Comparison of ENCODE assay signal across 31 cellular contexts in the genomic region with DNA sequence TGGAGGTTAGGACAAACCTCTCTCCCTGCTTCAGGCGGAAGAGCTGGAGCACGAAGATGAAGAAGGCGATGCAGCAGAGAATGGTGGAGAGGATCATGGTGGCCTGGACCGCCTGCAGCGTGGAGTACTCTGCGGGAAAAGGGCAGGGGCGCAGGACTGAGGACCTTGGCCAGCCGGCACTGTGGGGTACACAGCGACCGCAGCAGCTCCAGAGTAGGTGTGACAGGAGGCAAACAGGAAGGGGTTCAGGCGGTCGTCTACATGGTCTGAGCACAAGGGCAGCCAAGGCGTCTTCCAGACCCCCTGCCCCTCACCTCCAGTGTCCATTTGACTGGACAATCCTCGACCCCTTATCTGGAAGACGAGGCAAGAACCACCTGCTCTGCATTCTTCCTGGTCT. TPM values are rescaled to one million over a fixed set of nuclear protein-coding genes. Genes with fewer than 3 reads are reported as not detected.
"Had no signal": no experiment of that assay in that cellular context is flagged by ENCODE, and none has a peak within 500 bp of the region (broad histone marks: within the 10 kb centered on the region; RNA-seq: fewer than 3 reads in every experiment).

No MANE protein-coding gene starts in this region.

- ATAC-seq: activated CD4-positive, alpha-beta T cell treated with anti-CD3 and anti-CD28 coated beads for 36 hours; activated CD8-positive, alpha-beta memory T cell treated with anti-CD3 and anti-CD28 coated beads, Interleukin-2, amount 10 ng/mL, durations not matched to agents 7 days and 5 days; activated CD8-positive, alpha-beta T cell treated with anti-CD3 and anti-CD28 coated beads, Interleukin-2, amount 10 ng/mL, durations not matched to agents 7 days and 5 days; activated naive CD8-positive, alpha-beta T cell treated with anti-CD3 and anti-CD28 coated beads, Interleukin-2, amount 50 U/mL, for 24 hours; body of pancreas; foreskin keratinocyte; gastrocnemius medialis had no signal

- H3K27me3 Mint-ChIP-seq: activated CD4-positive, alpha-beta T cell treated with anti-CD3 and anti-CD28 coated beads for 36 hours; activated CD4-positive, alpha-beta T cell treated with anti-CD3 and anti-CD28 coated beads, Interleukin-2, amount 10 ng/mL, durations not matched to agents 24 days and 14 days; activated CD8-positive, alpha-beta memory T cell treated with anti-CD3 and anti-CD28 coated beads, Interleukin-2, amount 10 ng/mL, durations not matched to agents 7 days and 5 days; activated naive CD4-positive, alpha-beta T cell treated with anti-CD3 and anti-CD28 coated beads, Interleukin-2, amount 50 U/mL, for 24 hours; activated naive CD8-positive, alpha-beta T cell treated with anti-CD3 and anti-CD28 coated beads for 36 hours; activated naive CD8-positive, alpha-beta T cell treated with anti-CD3 and anti-CD28 coated beads, Interleukin-2, amount 50 U/mL, for 24 hours had no signal

- DNase-seq: activated CD4-positive, alpha-beta memory T cell treated with anti-CD3 and anti-CD28 coated beads for 36 hours; activated CD4-positive, alpha-beta T cell treated with anti-CD3 and anti-CD28 coated beads for 36 hours; activated CD4-positive, alpha-beta T cell treated with anti-CD3 and anti-CD28 coated beads, Interleukin-2, amount 10 ng/mL, durations not matched to agents 24 days and 14 days; activated CD4-positive, CD25-positive, alpha-beta regulatory T cell; activated CD4-positive, CD25-positive, alpha-beta regulatory T cell treated with anti-CD3 and anti-CD28 coated beads, Interleukin-2, amount 50 U/mL, for 72 hours; activated CD8-positive, alpha-beta memory T cell treated with anti-CD3 and anti-CD28 coated beads, Interleukin-2, amount 10 ng/mL, durations not matched to agents 7 days and 5 days; activated CD8-positive, alpha-beta memory T cell treated with anti-CD3 and anti-CD28 coated beads, Interleukin-2, amount 50 U/mL, for 4 hours; activated CD8-positive, alpha-beta T cell treated with anti-CD3 and anti-CD28 coated beads, Interleukin-2, amount 10 ng/mL, durations not matched to agents 7 days and 5 days; activated effector memory CD4-positive, alpha-beta T cell treated with anti-CD3 and anti-CD28 coated beads, Interleukin-2, amount 50 U/mL, for 16 hours; activated naive CD4-positive, alpha-beta T cell treated with anti-CD3 and anti-CD28 coated beads for 36 hours; activated naive CD8-positive, alpha-beta T cell treated with anti-CD3 and anti-CD28 coated beads for 36 hours; activated naive CD8-positive, alpha-beta T cell treated with anti-CD3 and anti-CD28 coated beads, Interleukin-2, amount 50 U/mL, for 24 hours; activated T-cell treated with anti-CD3 and anti-CD28 coated beads, Interleukin-2, amount 50 U/mL, for 1 hour; activated T-cell treated with anti-CD3 and anti-CD28 coated beads, Interleukin-2, amount 50 U/mL, for 48 hours; adrenal gland; amygdala; body of pancreas; caudate nucleus; cerebellar nuclear complex; colonic mucosa; effector CD8-positive, alpha-beta T cell; foreskin keratinocyte; gastrocnemius medialis; glutamatergic neuron; heart left ventricle; T-helper 2 cell had no signal

- H3K27ac Mint-ChIP-seq: activated CD4-positive, alpha-beta memory T cell treated with anti-CD3 and anti-CD28 coated beads for 36 hours; activated CD4-positive, alpha-beta T cell treated with anti-CD3 and anti-CD28 coated beads for 36 hours; activated CD4-positive, alpha-beta T cell treated with anti-CD3 and anti-CD28 coated beads, Interleukin-2, amount 10 ng/mL, durations not matched to agents 24 days and 14 days; activated CD8-positive, alpha-beta memory T cell treated with anti-CD3 and anti-CD28 coated beads, Interleukin-2, amount 10 ng/mL, durations not matched to agents 7 days and 5 days; activated CD8-positive, alpha-beta T cell treated with anti-CD3 and anti-CD28 coated beads, Interleukin-2, amount 10 ng/mL, durations not matched to agents 7 days and 5 days; activated naive CD4-positive, alpha-beta T cell treated with anti-CD3 and anti-CD28 coated beads for 36 hours; activated naive CD4-positive, alpha-beta T cell treated with anti-CD3 and anti-CD28 coated beads, Interleukin-2, amount 50 U/mL, for 24 hours; activated naive CD8-positive, alpha-beta T cell treated with anti-CD3 and anti-CD28 coated beads for 36 hours; activated naive CD8-positive, alpha-beta T cell treated with anti-CD3 and anti-CD28 coated beads, Interleukin-2, amount 50 U/mL, for 24 hours; activated T-helper 1 cell treated with anti-CD3 and anti-CD28 coated beads, Interleukin-12 subunit alpha, Interleukin-12 subunit beta, Interleukin-2, Interleukin-4 antibody, amounts not matched to agents 30 ng/mL and 10 ng/mL and 1 ng/mL, durations not matched to agents 14 hours and 24 hours and 36 hours; activated T-helper 2 cell treated with anti-CD3 and anti-CD28 coated beads, Interferon-gamma antibody, Interleukin-2, Interleukin-4, amounts not matched to agents 10 μg/mL and 5 μg/mL and 100 μg/mL, durations not matched to agents 14 hours and 24 hours and 36 hours had no signal

- H3K4me1 ChIP-seq: adrenal gland, body of pancreas, colonic mucosa had no signal

- H3K27ac ChIP-seq: adrenal gland, body of pancreas, colonic mucosa, foreskin keratinocyte, gastrocnemius medialis, heart left ventricle had no signal

- H3K4me3 Mint-ChIP-seq: activated CD4-positive, alpha-beta memory T cell treated with anti-CD3 and anti-CD28 coated beads for 36 hours; activated CD4-positive, alpha-beta T cell treated with anti-CD3 and anti-CD28 coated beads for 36 hours; activated CD4-positive, alpha-beta T cell treated with anti-CD3 and anti-CD28 coated beads, Interleukin-2, amount 10 ng/mL, durations not matched to agents 24 days and 14 days; activated CD8-positive, alpha-beta memory T cell treated with anti-CD3 and anti-CD28 coated beads, Interleukin-2, amount 10 ng/mL, durations not matched to agents 7 days and 5 days; activated CD8-positive, alpha-beta T cell treated with anti-CD3 and anti-CD28 coated beads, Interleukin-2, amount 10 ng/mL, durations not matched to agents 7 days and 5 days; activated naive CD4-positive, alpha-beta T cell treated with anti-CD3 and anti-CD28 coated beads for 36 hours; activated naive CD4-positive, alpha-beta T cell treated with anti-CD3 and anti-CD28 coated beads, Interleukin-2, amount 50 U/mL, for 24 hours; activated naive CD8-positive, alpha-beta T cell treated with anti-CD3 and anti-CD28 coated beads for 36 hours; activated naive CD8-positive, alpha-beta T cell treated with anti-CD3 and anti-CD28 coated beads, Interleukin-2, amount 50 U/mL, for 24 hours; activated T-helper 1 cell treated with anti-CD3 and anti-CD28 coated beads, Interleukin-12 subunit alpha, Interleukin-12 subunit beta, Interleukin-2, Interleukin-4 antibody, amounts not matched to agents 30 ng/mL and 10 ng/mL and 1 ng/mL, durations not matched to agents 14 hours and 24 hours and 36 hours had no signal

- H3K9me3 Mint-ChIP-seq: activated CD4-positive, alpha-beta memory T cell treated with anti-CD3 and anti-CD28 coated beads for 36 hours; activated CD4-positive, alpha-beta T cell treated with anti-CD3 and anti-CD28 coated beads, Interleukin-2, amount 10 ng/mL, durations not matched to agents 24 days and 14 days; activated naive CD4-positive, alpha-beta T cell treated with anti-CD3 and anti-CD28 coated beads for 36 hours; activated naive CD4-positive, alpha-beta T cell treated with anti-CD3 and anti-CD28 coated beads, Interleukin-2, amount 50 U/mL, for 24 hours; activated naive CD8-positive, alpha-beta T cell treated with anti-CD3 and anti-CD28 coated beads for 36 hours; activated naive CD8-positive, alpha-beta T cell treated with anti-CD3 and anti-CD28 coated beads, Interleukin-2, amount 50 U/mL, for 24 hours; activated T-helper 1 cell treated with anti-CD3 and anti-CD28 coated beads, Interleukin-12 subunit alpha, Interleukin-12 subunit beta, Interleukin-2, Interleukin-4 antibody, amounts not matched to agents 30 ng/mL and 10 ng/mL and 1 ng/mL, durations not matched to agents 14 hours and 24 hours and 36 hours; activated T-helper 2 cell treated with anti-CD3 and anti-CD28 coated beads, Interferon-gamma antibody, Interleukin-2, Interleukin-4, amounts not matched to agents 10 μg/mL and 5 μg/mL and 100 μg/mL, durations not matched to agents 14 hours and 24 hours and 36 hours had no signal

- H3K9me3 ChIP-seq: adrenal gland, body of pancreas, colonic mucosa, gastrocnemius medialis, heart left ventricle had no signal

- H3K36me3 Mint-ChIP-seq: activated CD4-positive, alpha-beta memory T cell treated with anti-CD3 and anti-CD28 coated beads for 36 hours; activated CD8-positive, alpha-beta memory T cell treated with anti-CD3 and anti-CD28 coated beads, Interleukin-2, amount 10 ng/mL, durations not matched to agents 7 days and 5 days; activated naive CD4-positive, alpha-beta T cell treated with anti-CD3 and anti-CD28 coated beads, Interleukin-2, amount 50 U/mL, for 24 hours; activated naive CD8-positive, alpha-beta T cell treated with anti-CD3 and anti-CD28 coated beads for 36 hours had no signal

- H3K4me1 Mint-ChIP-seq: activated CD4-positive, alpha-beta T cell treated with anti-CD3 and anti-CD28 coated beads for 36 hours; activated CD4-positive, alpha-beta T cell treated with anti-CD3 and anti-CD28 coated beads, Interleukin-2, amount 10 ng/mL, durations not matched to agents 24 days and 14 days; activated CD8-positive, alpha-beta memory T cell treated with anti-CD3 and anti-CD28 coated beads, Interleukin-2, amount 10 ng/mL, durations not matched to agents 7 days and 5 days; activated naive CD4-positive, alpha-beta T cell treated with anti-CD3 and anti-CD28 coated beads, Interleukin-2, amount 50 U/mL, for 24 hours; activated naive CD8-positive, alpha-beta T cell treated with anti-CD3 and anti-CD28 coated beads for 36 hours; activated naive CD8-positive, alpha-beta T cell treated with anti-CD3 and anti-CD28 coated beads, Interleukin-2, amount 50 U/mL, for 24 hours had no signal

- H3K36me3 ChIP-seq: colonic mucosa had no signal

- H3K27me3 ChIP-seq: adrenal gland, body of pancreas, colonic mucosa, foreskin keratinocyte, gastrocnemius medialis, heart left ventricle had no signal

- H3K4me3 ChIP-seq: adrenal gland, body of pancreas, colonic mucosa, gastrocnemius medialis, heart left ventricle had no signal

RNA-seq across cellular contexts. Expression of a gene that starts 42.5 kb away (rescaled TPM):
- total RNA-seq: activated CD4-positive, alpha-beta memory T cell treated with anti-CD3 and anti-CD28 coated beads for 36 hours; activated CD4-positive, alpha-beta T cell treated with anti-CD3 and anti-CD28 coated beads for 36 hours; activated CD4-positive, alpha-beta T cell treated with anti-CD3 and anti-CD28 coated beads, Interleukin-2, amount 10 ng/mL, durations not matched to agents 24 days and 14 days; activated CD8-positive, alpha-beta memory T cell treated with anti-CD3 and anti-CD28 coated beads for 36 hours; activated CD8-positive, alpha-beta memory T cell treated with anti-CD3 and anti-CD28 coated beads, Interleukin-2, amount 10 ng/mL, durations not matched to agents 7 days and 5 days; activated CD8-positive, alpha-beta T cell treated with anti-CD3 and anti-CD28 coated beads, Interleukin-2, amount 10 ng/mL, durations not matched to agents 7 days and 5 days; activated naive CD4-positive, alpha-beta T cell treated with anti-CD3 and anti-CD28 coated beads for 36 hours; activated naive CD8-positive, alpha-beta T cell treated with anti-CD3 and anti-CD28 coated beads for 36 hours; activated T-helper 1 cell treated with anti-CD3 and anti-CD28 coated beads, Interleukin-12 subunit alpha, Interleukin-12 subunit beta, Interleukin-2, Interleukin-4 antibody, amounts not matched to agents 30 ng/mL and 10 ng/mL and 1 ng/mL, durations not matched to agents 14 hours and 24 hours and 36 hours; T-helper 1 cell treated with Interleukin-12 subunit alpha and Interleukin-12 subunit beta and Interleukin-4 antibody, amounts not matched to agents 30 ng/mL and 1 ng/mL, for 36 hours had no signal
